ENCODE assay signal across 1 cellular context in the genomic region with DNA sequence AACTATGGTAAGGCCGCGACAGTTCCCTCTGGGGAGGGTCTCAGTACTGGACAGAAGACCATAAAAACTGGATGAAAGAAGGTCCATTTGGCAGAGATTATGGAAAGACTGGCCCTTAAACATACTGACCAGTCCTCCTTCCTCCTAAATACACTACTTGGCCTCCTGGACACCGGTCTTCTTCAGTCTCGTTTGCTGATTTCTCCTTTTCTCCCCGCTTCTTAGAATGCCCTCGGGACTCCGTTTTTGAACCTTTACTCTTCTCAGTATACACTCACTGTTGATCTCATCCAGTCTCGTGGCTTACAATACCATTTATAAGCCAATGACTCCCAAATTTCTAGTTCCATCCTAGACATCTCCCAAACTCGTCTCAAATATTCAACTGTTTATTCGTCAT.
TF ChIP-seq lines count a peak whose summit lies in the region.

No MANE protein-coding gene starts in this region.

TF ChIP-seq in HepG2, 621 proteins besides CTCF, POLR2A, EP300 and RAD21:
- TF ChIP-seq XRCC5 (optimal IDR thresholded peaks at IDR 0.05; ENCODE audit: low read length), result no peak
- 0 out of 2 replicates have a peak, but pooled peaks have one; percentile 1 for TF ChIP-seq SIN3A (IDR thresholded peaks at IDR 0.05; ENCODE audit: borderline replicate concordance, low read depth, low read length)
- no peak for TF ChIP-seq ZFP1 (CRISPR knock-in tag; IDR thresholded peaks at IDR 0.05)
